1 cellular context compared by ENCODE assay signal in genomic region chr12:49616533-49617219, GRCh38.
TF ChIP-seq lines count a peak whose summit lies in the region.

No MANE protein-coding gene starts in this region.

TF ChIP-seq in WTC11, 78 proteins besides CTCF, POLR2A, EP300 and RAD21 (continued from another document):
- TF ChIP-seq ZNF532 (CRISPR knock-in tag; IDR thresholded peaks at IDR 0.05; ENCODE audit: borderline replicate concordance): no peak
